14 cellular contexts compared by ENCODE assay signal in genomic region chr17:44105941-44106340, GRCh38. TPM values are rescaled to one million over a fixed set of nuclear protein-coding genes. Genes with fewer than 3 reads are reported as not detected.
DNase-seq lines count a peak whose midpoint lies in the region; ATAC-seq, FAIRE-seq and TF ChIP-seq lines count a peak whose summit lies in the region.
"Had no signal": no experiment of that assay in that cellular context is flagged by ENCODE, and none has a peak within 500 bp of the region (broad histone marks: within the 10 kb centered on the region; RNA-seq: fewer than 3 reads in every experiment).

No MANE protein-coding gene starts in this region.

- H3K9ac ChIP-seq in K562 (ENCODE audit: insufficient read depth in 1 of 2, low read depth in 2 of 2, low read length in 2 of 2) (no peak overlapping the region), skeletal muscle satellite cell (ENCODE audit: low read depth, low read length) (peak overlapping the region; percentile 5)

- H4K20me1 ChIP-seq in K562 (replicated peaks; ENCODE audit: control insufficient read depth, insufficient read depth, low read length), result peaks cover 4% of the 10 kb centered on the region

- in situ Hi-C loops in K562 (cut with MboI), result no loop called here

- CTCF ChIA-PET in K562 (lab: Yijun Ruan, JAX; ENCODE audit: low intra/inter-chr PET ratio), result interaction anchor here (0.5 kb wide), 1 partner anchor 224 kb away, joined by 4 read pairs; no protein-coding TSS in a partner anchor

- H3K36me3 ChIP-seq in K562 (ENCODE audit: control insufficient read depth, insufficient read depth, low read length) (no peaks in the 10 kb centered on the region; the same call in 2 of the 3 replicates), skeletal muscle satellite cell (ENCODE audit: insufficient read depth, low read length) (no peaks in the 10 kb centered on the region)

- peaks cover 7% of the 10 kb centered on the region for H3K9me1 ChIP-seq in K562 (ENCODE audit: control insufficient read depth, insufficient read depth, low read length)

- DNase-seq in NAMALWA (ENCODE audit: low spot score), result peak; percentile 52
- no peak for DNase-seq in K562 (ENCODE audit: extremely low read depth in 1 of 4, low spot score in 3 of 4)
- DNase-seq in activated T-cell treated with anti-CD3 and anti-CD28 coated beads, Interleukin-2, amount 50 U/mL, for 48 hours, result no peak
- DNase-seq: activated gamma-delta T cell treated with Interleukin-2 at 50 U/mL for 16 hours; AML-193; heart right ventricle; naive thymus-derived CD4-positive, alpha-beta T cell; NK-92 treated with Interleukin-12 subunit alpha and Interleukin-12 subunit beta, amount 100 ng/mL, for 24 hours; RPMI8226; stimulated activated CD4-positive, alpha-beta T cell treated with anti-CD3 and anti-CD28 coated beads, Interleukin-4, amount 100 ng/mL, for 24 hours; T-cell had no signal

- FAIRE-seq in K562 (lab: Jason Lieb, UNC), result peak; percentile 15

- no peaks in the 10 kb centered on the region for H3K9me3 ChIP-seq in K562 (replicated peaks; ENCODE audit: control insufficient read depth, insufficient read depth, low read depth, low read length)
- no peaks in the 10 kb centered on the region for H3K9me3 ChIP-seq in skeletal muscle satellite cell (replicated peaks; ENCODE audit: low read length)
- H3K9me3 ChIP-seq: heart right ventricle had no signal

- no TSS peak for BruUV-seq in K562 (replicated peaks; lab: Mats Ljungman, UMichigan)

- 53% methylated on average over 3 of the region's 3 CpGs for WGBS in K562 (ENCODE audit: insufficient coverage, low coverage, missing lambda C conversion rate)

- no peaks in the 10 kb centered on the region for H3K27me3 ChIP-seq in K562 (ENCODE audit: control insufficient read depth in 2 of 2, insufficient read depth in 2 of 2, low read length in 2 of 2)
- no peaks in the 10 kb centered on the region for H3K27me3 ChIP-seq in skeletal muscle satellite cell (ENCODE audit: control insufficient read depth, insufficient read depth, low read length)
- H3K27me3 ChIP-seq: heart right ventricle had no signal

- H3K27ac ChIP-seq in K562 (ENCODE audit: extremely low read depth, low read depth, low read length), result no peak overlapping the region

- no peak for TF ChIP-seq RAD21 in K562 (CRISPR knock-in tag; conservative IDR thresholded peaks at IDR 0.05 in 1 of 2, IDR thresholded peaks at IDR 0.05 in 1 of 2)

- H3K4me3 ChIP-seq in K562, result no peak overlapping the region
- H3K4me3 ChIP-seq in skeletal muscle satellite cell (ENCODE audit: low read length), result no peak overlapping the region
- H3K4me3 ChIP-seq: heart right ventricle, smooth muscle cell had no signal

- no peak for TF ChIP-seq EP300 in K562 (IDR thresholded peaks at IDR 0.05; ENCODE audit: low read length)

- peaks cover 23 to 40% of the 10 kb centered on the region in 2 experiments for H3K4me1 ChIP-seq in K562 (replicated peaks in 1 of 2; ENCODE audit: control insufficient read depth in 2 of 2, insufficient read depth in 2 of 2, low read length in 2 of 2)
- H3K4me1 ChIP-seq in skeletal muscle satellite cell (ENCODE audit: control insufficient read depth, insufficient read depth, low read length), result peaks cover 53% of the 10 kb centered on the region

- intact Hi-C loops in K562 (cut with micrococcal nuclease), result no loop called here

- H3K79me2 ChIP-seq in K562 (ENCODE audit: control insufficient read depth, insufficient read depth, low read length), result 0 out of 3 replicates have a peak, but pooled peaks cover 2% of the 10 kb centered on the region

- TF ChIP-seq POLR2A in K562 (conservative IDR thresholded peaks at IDR 0.05), result no peak

- ATAC-seq in K562, result no peak
- no peak for ATAC-seq in GM18517 (IDR thresholded peaks at IDR 0.05; ENCODE audit: unreplicated experiment)
- ATAC-seq: heart right ventricle; naive thymus-derived CD4-positive, alpha-beta T cell; T-cell had no signal

- POLR2A ChIA-PET in K562 (lab: Yijun Ruan, JAX), result interaction anchor here (1.0 to 1.7 kb wide), 3 partner anchors 10 to 39 kb away, joined by 3 to 8 read pairs (median 5); partner anchors contain the start of gene LSM12

- no peak overlapping the region for H3K4me2 ChIP-seq in K562 (ENCODE audit: insufficient read depth, low read length)
- no peak overlapping the region for H3K4me2 ChIP-seq in skeletal muscle satellite cell (ENCODE audit: low read length)
- H3K4me2 ChIP-seq: smooth muscle cell had no signal

- no peak for TF ChIP-seq CTCF in K562 (IDR thresholded peaks at IDR 0.05 in 2 of 3, conservative IDR thresholded peaks at IDR 0.05 in 1 of 3; ENCODE audit: insufficient read depth in 2 of 3, low read depth in 1 of 3, low read length in 3 of 3)

- H2AFZ ChIP-seq in K562 (ENCODE audit: low read depth, low read length), result no peak overlapping the region

RNA-seq across cellular contexts. Expression of gene HDAC5, which starts 17.5 kb away (rescaled TPM):
- 27.5 and 79.4 TPM in 2 replicates for total RNA-seq in K562 (2011; cell fraction: chromatin; rRNA removed; ENCODE audit: low replicate concordance)
- total RNA-seq in K562 (2011; cell fraction: nucleolus; rRNA removed), result 54.3 and 56.9 TPM in 2 replicates
- total RNA-seq in K562 (2011; cell fraction: nucleoplasm; rRNA removed), result 39.6 and 46.3 TPM in 2 replicates
- total RNA-seq in K562 (2014; rRNA removed), result 26.2 and 29.6 TPM in 2 replicates
- total RNA-seq in K562 (2014; rRNA removed; fragmentation: Illumina TruSeq; extraction: Trizol), result 4.7 and 6.5 TPM in 2 replicates
- 8.0 and 8.7 TPM in 2 replicates for total RNA-seq in K562 (2015; rRNA removed; fragmentation: Illumina TruSeq; extraction: Trizol)
- total RNA-seq in K562 (2021), result 23.1 and 25.1 TPM in 2 replicates
- polyA plus RNA-seq in K562 (2011; rRNA removed), result 24.0 and 36.0 TPM in 2 replicates
- polyA plus RNA-seq in K562 (2011; cell fraction: cytosol; rRNA removed), result 31.1 and 42.9 TPM in 2 replicates
- 34.0 and 43.6 TPM in 2 replicates for polyA plus RNA-seq in K562 (2011; cell fraction: nucleus; rRNA removed)
- 18.3 and 32.1 TPM in 2 replicates for polyA plus RNA-seq in K562 (2012)
- 16.4 and 20.5 TPM in 2 replicates for polyA plus RNA-seq in K562 (2014; fragmentation: Illumina TruSeq; extraction: Trizol)
- under 1 TPM; 0.45 to 0.73 TPM for polyA plus RNA-seq in K562 (2014; fragmentation: Nextera tagmentation; extraction: Ambion mirVana)
- 18.6 and 20.2 TPM in 2 replicates for polyA plus RNA-seq in K562 (2014; rRNA removed)
- polyA minus RNA-seq in K562 (2011; rRNA and poly(A)+ RNA removed), result 17.7 and 29.2 TPM in 2 replicates
- 26.6 and 29.1 TPM in 2 replicates for polyA minus RNA-seq in K562 (2011; cell fraction: cytosol; rRNA and poly(A)+ RNA removed)
- polyA minus RNA-seq in K562 (2011; cell fraction: nucleus; rRNA and poly(A)+ RNA removed), result 16.2 and 17.5 TPM in 2 replicates
- 21.6 and 26.1 TPM in 2 replicates for total RNA-seq in skeletal muscle satellite cell (2012; rRNA removed)

RNA-seq across cellular contexts. Expression of gene G6PC3, which starts 35.4 kb away (rescaled TPM):
- total RNA-seq in K562 (2011; cell fraction: chromatin; rRNA removed; ENCODE audit: low replicate concordance), result 33.6 and 98.9 TPM in 2 replicates
- total RNA-seq in K562 (2011; cell fraction: nucleolus; rRNA removed), result 135 and 137 TPM in 2 replicates
- total RNA-seq in K562 (2011; cell fraction: nucleoplasm; rRNA removed), result 99.2 and 101 TPM in 2 replicates
- total RNA-seq in K562 (2014; rRNA removed) (31.1 and 37.6 TPM in 2 replicates), K562 (2014; rRNA removed; fragmentation: Illumina TruSeq; extraction: Trizol) (11.4 and 11.6 TPM in 2 replicates), K562 (2015; rRNA removed; fragmentation: Illumina TruSeq; extraction: Trizol) (24.1 and 26.8 TPM in 2 replicates), K562 (2021) (41.9 and 47.4 TPM in 2 replicates)
- polyA plus RNA-seq in K562 (2011; rRNA removed) (46.6 and 55.1 TPM in 2 replicates), K562 (2014; fragmentation: Illumina TruSeq; extraction: Trizol) (49.5 and 60.5 TPM in 2 replicates), K562 (2014; fragmentation: Nextera tagmentation; extraction: Ambion mirVana) (10 to 100 TPM; 10.4 to 14.8 TPM), K562 (2014; rRNA removed) (56.3 and 57.8 TPM in 2 replicates)
- 121 and 218 TPM in 2 replicates for polyA plus RNA-seq in K562 (2011; cell fraction: cytosol; rRNA removed)
- polyA plus RNA-seq in K562 (2011; cell fraction: nucleus; rRNA removed), result 51.8 and 71.7 TPM in 2 replicates
- 62.0 and 81.3 TPM in 2 replicates for polyA plus RNA-seq in K562 (2012)
- 31.6 and 48.8 TPM in 2 replicates for polyA minus RNA-seq in K562 (2011; rRNA and poly(A)+ RNA removed)
- 44.7 and 61.0 TPM in 2 replicates for polyA minus RNA-seq in K562 (2011; cell fraction: cytosol; rRNA and poly(A)+ RNA removed)
- polyA minus RNA-seq in K562 (2011; cell fraction: nucleus; rRNA and poly(A)+ RNA removed), result 24.7 and 25.6 TPM in 2 replicates
- 29.7 and 40.2 TPM in 2 replicates for total RNA-seq in skeletal muscle satellite cell (2012; rRNA removed)

RNA-seq across cellular contexts. Expression of gene HROB, which starts 35.8 kb away (rescaled TPM):
- total RNA-seq in K562 (2011; cell fraction: chromatin; rRNA removed; ENCODE audit: low replicate concordance), result 57.8 and 130 TPM in 2 replicates
- total RNA-seq in K562 (2011; cell fraction: nucleolus; rRNA removed), result 60.3 and 68.5 TPM in 2 replicates
- total RNA-seq in K562 (2011; cell fraction: nucleoplasm; rRNA removed), result 45.9 and 50.4 TPM in 2 replicates
- total RNA-seq in K562 (2014; rRNA removed), result 10.4 and 15.0 TPM in 2 replicates
- 7.1 and 9.3 TPM in 2 replicates for total RNA-seq in K562 (2014; rRNA removed; fragmentation: Illumina TruSeq; extraction: Trizol)
- 9.6 and 9.8 TPM in 2 replicates for total RNA-seq in K562 (2015; rRNA removed; fragmentation: Illumina TruSeq; extraction: Trizol)
- 17.5 and 20.1 TPM in 2 replicates for total RNA-seq in K562 (2021)
- 11.9 and 25.9 TPM in 2 replicates for polyA plus RNA-seq in K562 (2011; rRNA removed)
- polyA plus RNA-seq in K562 (2011; cell fraction: cytosol; rRNA removed), result 22.0 and 24.6 TPM in 2 replicates
- 34.5 and 44.9 TPM in 2 replicates for polyA plus RNA-seq in K562 (2011; cell fraction: nucleus; rRNA removed)
- 11.8 and 18.1 TPM in 2 replicates for polyA plus RNA-seq in K562 (2012)
- polyA plus RNA-seq in K562 (2014; fragmentation: Illumina TruSeq; extraction: Trizol), result 18.9 and 19.5 TPM in 2 replicates
- 1 to 10 TPM; 6.6 to 6.7 TPM for polyA plus RNA-seq in K562 (2014; fragmentation: Nextera tagmentation; extraction: Ambion mirVana)
- polyA plus RNA-seq in K562 (2014; rRNA removed), result 10.6 and 13.5 TPM in 2 replicates
- polyA minus RNA-seq in K562 (2011; rRNA and poly(A)+ RNA removed), result 21.5 and 22.0 TPM in 2 replicates
- 15.9 and 16.5 TPM in 2 replicates for polyA minus RNA-seq in K562 (2011; cell fraction: cytosol; rRNA and poly(A)+ RNA removed)
- 10.0 and 13.3 TPM in 2 replicates for polyA minus RNA-seq in K562 (2011; cell fraction: nucleus; rRNA and poly(A)+ RNA removed)
- 2.8 and 3.9 TPM in 2 replicates for total RNA-seq in skeletal muscle satellite cell (2012; rRNA removed)

RNA-seq across cellular contexts. Expression of gene LSM12, which starts 39.5 kb away (rescaled TPM):
- total RNA-seq in K562 (2011; cell fraction: chromatin; rRNA removed; ENCODE audit: low replicate concordance), result 48.1 and 49.0 TPM in 2 replicates
- 32.9 and 33.7 TPM in 2 replicates for total RNA-seq in K562 (2011; cell fraction: nucleolus; rRNA removed)
- 64.8 and 108 TPM in 2 replicates for total RNA-seq in K562 (2011; cell fraction: nucleoplasm; rRNA removed)
- total RNA-seq in K562 (2014; rRNA removed), result 53.0 and 71.1 TPM in 2 replicates
- 78.4 and 82.8 TPM in 2 replicates for total RNA-seq in K562 (2014; rRNA removed; fragmentation: Illumina TruSeq; extraction: Trizol)
- total RNA-seq in K562 (2015; rRNA removed; fragmentation: Illumina TruSeq; extraction: Trizol), result 95.0 and 102 TPM in 2 replicates
- 104 and 108 TPM in 2 replicates for total RNA-seq in K562 (2021)
- 66.3 and 82.2 TPM in 2 replicates for polyA plus RNA-seq in K562 (2011; rRNA removed)
- 56.4 and 75.0 TPM in 2 replicates for polyA plus RNA-seq in K562 (2011; cell fraction: cytosol; rRNA removed)
- polyA plus RNA-seq in K562 (2011; cell fraction: nucleus; rRNA removed), result 32.9 and 38.2 TPM in 2 replicates
- polyA plus RNA-seq in K562 (2012), result 40.9 and 63.3 TPM in 2 replicates
- 98.5 and 124 TPM in 2 replicates for polyA plus RNA-seq in K562 (2014; fragmentation: Illumina TruSeq; extraction: Trizol)
- 100 to 1,000 TPM in 1 of 2 experiments, 10 to 100 TPM in 1; 89.3 to 258 TPM for polyA plus RNA-seq in K562 (2014; fragmentation: Nextera tagmentation; extraction: Ambion mirVana)
- 70.0 and 80.9 TPM in 2 replicates for polyA plus RNA-seq in K562 (2014; rRNA removed)
- polyA minus RNA-seq in K562 (2011; rRNA and poly(A)+ RNA removed), result 133 and 173 TPM in 2 replicates
- polyA minus RNA-seq in K562 (2011; cell fraction: cytosol; rRNA and poly(A)+ RNA removed), result 44.4 and 52.5 TPM in 2 replicates
- 11.3 and 24.1 TPM in 2 replicates for polyA minus RNA-seq in K562 (2011; cell fraction: nucleus; rRNA and poly(A)+ RNA removed)
- total RNA-seq in skeletal muscle satellite cell (2012; rRNA removed), result 76.6 and 79.7 TPM in 2 replicates
